1 cellular context compared by ENCODE assay signal in genomic region chr4:91212140-91212681, GRCh38.
TF ChIP-seq lines count a peak whose summit lies in the region.

No MANE protein-coding gene starts in this region.

TF ChIP-seq in H1, 55 proteins besides CTCF, POLR2A, EP300 and RAD21 (continued from another document):
- no peak for TF ChIP-seq MAX (IDR thresholded peaks at IDR 0.05)
- no peak for TF ChIP-seq KDM1A (IDR thresholded peaks at IDR 0.05; ENCODE audit: borderline replicate concordance, low read length)
- TF ChIP-seq YY1 (IDR thresholded peaks at IDR 0.05; ENCODE audit: low read depth, low read length): no peak
- TF ChIP-seq PHF8 (conservative IDR thresholded peaks at IDR 0.05; ENCODE audit: low read depth, low read length): no peak
- TF ChIP-seq SAP30 (IDR thresholded peaks at IDR 0.05; ENCODE audit: insufficient read depth, insufficient replicate concordance, low read length): no peak
